ENCODE assay signal across 18 cellular contexts in genomic region chr10:71084061-71084817, GRCh38.
DNase-seq lines count a peak whose midpoint lies in the region; FAIRE-seq and TF ChIP-seq lines count a peak whose summit lies in the region.
"Had no signal": no experiment of that assay in that cellular context is flagged by ENCODE, and none has a peak within 500 bp of the region (broad histone marks: within the 10 kb centered on the region; RNA-seq: fewer than 3 reads in every experiment).

No MANE protein-coding gene starts in this region.

- intact Hi-C loops in posterior vena cava (cut with DNase I), result no loop called here

- FAIRE-seq in D721Med (lab: Jason Lieb, UNC), result no peak
- FAIRE-seq: GM12892, TTC549 had no signal

- DNase-seq in 8988T, result peak; percentile 6
- DNase-seq in D721Med (ENCODE audit: insufficient read length, low spot score), result peak; percentile 24
- peak; percentile 32 for DNase-seq in activated CD8-positive, alpha-beta memory T cell treated with anti-CD3 and anti-CD28 coated beads, Interleukin-2, amount 50 U/mL, for 48 hours
- peak; percentile 50 for DNase-seq in posterior vena cava (ENCODE audit: low spot score)
- DNase-seq in OCI-M2 (lab: John Stamatoyannopoulos, UW; ENCODE audit: unreplicated experiment), result no peak
- no peak for DNase-seq in middle frontal gyrus (ENCODE audit: extremely low spot score, low spot score)
- no peak for DNase-seq in DMS53 treated with DMSO at 0.1 percent for 48 hours (lab: John Stamatoyannopoulos, UW; ENCODE audit: unreplicated experiment)
- DNase-seq: activated CD4-positive, alpha-beta T cell treated with anti-CD3 and anti-CD28 coated beads, Interleukin-2, amount 50 U/mL, for 4 hours; effector memory CD8-positive, alpha-beta T cell; GF-D8; hypothalamus; NCI-H1694 treated with DMSO at 0.1 percent for 48 hours; NCI-H510A treated with DMSO at 0.1 percent for 48 hours; occipital lobe; OCI-M1; stimulated activated CD4-positive, alpha-beta T cell treated with anti-CD3 and anti-CD28 coated beads, Interleukin-4, amount 100 ng/mL, for 1 hour had no signal

- no peak for TF ChIP-seq CTCF in D721Med (IDR thresholded peaks at IDR 0.05; ENCODE audit: insufficient read depth, missing control alignments)

Comparison
In these comparisons a context has a peak if more than half of its experiments do, and no peak if none do; other contexts are left out.
1. DNase-seq: peak in 8988T (single experiment), D721Med (single experiment), activated CD8-positive, alpha-beta memory T cell treated with anti-CD3 and anti-CD28 coated beads, Interleukin-2, amount 50 U/mL, for 48 hours (single experiment) and posterior vena cava (single experiment); none in OCI-M2 (single experiment), middle frontal gyrus (single experiment) and DMS53 treated with DMSO at 0.1 percent for 48 hours (single experiment).